ENCODE assay signal across 12 cellular contexts in genomic region chr4:2265113-2266110, GRCh38. TPM values are rescaled to one million over a fixed set of nuclear protein-coding genes. Genes with fewer than 3 reads are reported as not detected.
DNase-seq lines count a peak whose midpoint lies in the region; ATAC-seq and TF ChIP-seq lines count a peak whose summit lies in the region.
"Had no signal": no experiment of that assay in that cellular context is flagged by ENCODE, and none has a peak within 500 bp of the region (broad histone marks: within the 10 kb centered on the region; RNA-seq: fewer than 3 reads in every experiment).

No MANE protein-coding gene starts in this region.

- no peaks in the 10 kb centered on the region for H3K36me3 ChIP-seq in adrenal gland (replicated peaks in 1 of 2)

- no peaks in the 10 kb centered on the region for H3K9me3 ChIP-seq in adrenal gland (replicated peaks in 1 of 3)

- H3K4me1 ChIP-seq in adrenal gland (replicated peaks in 1 of 2), result peaks cover 25 to 36% of the 10 kb centered on the region in 2 donors

- DNase-seq in AG10803 (ENCODE audit: low read depth) (no peak), adrenal gland (peak in 2 of 7 donors; percentile 10 to 11), left ventricle myocardium superior (peak; percentile 34), retinal pigment epithelial cell (ENCODE audit: low read depth) (no peak), cerebellar nuclear complex (lab: John Stamatoyannopoulos, UW) (no peak), GOT3 (lab: John Stamatoyannopoulos, UW) (no peak), NCI-H2081 treated with DMSO at 0.1 percent for 48 hours (lab: John Stamatoyannopoulos, UW) (no peak), medulla oblongata (ENCODE audit: extremely low spot score) (no peak)
- DNase-seq: activated CD4-positive, CD25-positive, alpha-beta regulatory T cell; activated CD8-positive, alpha-beta memory T cell treated with anti-CD3 and anti-CD28 coated beads, Interleukin-2, amount 50 U/mL, for 4 hours; activated naive CD8-positive, alpha-beta T cell treated with anti-CD3 and anti-CD28 coated beads, Interleukin-2, amount 10 ng/mL, durations not matched to agents 7 days and 5 days; DMS153 had no signal

- H3K4me3 ChIP-seq in AG10803 (ENCODE audit: low read length) (no peak overlapping the region), adrenal gland (no peak overlapping the region), retinal pigment epithelial cell (ENCODE audit: low read length) (no peak overlapping the region)

- intact Hi-C loops in adrenal gland (cut with DNase I), result loop anchor here in 1 of 2 donors (5.0 kb wide), 1 partner anchor 142 kb away; no protein-coding TSS in a partner anchor
- intact Hi-C loops in left ventricle myocardium superior (cut with micrococcal nuclease), result no loop called here

- peak overlapping the region in 4 of 5 donors; percentile 54 to 76 (median 72) for H3K27ac ChIP-seq in adrenal gland

- 0 out of 2 replicates have a peak, but pooled peaks have one; percentile 13 for TF ChIP-seq CTCF in AG10803 (conservative IDR thresholded peaks at IDR 0.05; ENCODE audit: low read length)
- TF ChIP-seq CTCF in adrenal gland (IDR thresholded peaks at IDR 0.05), result no peak
- peak; percentile 7 for TF ChIP-seq CTCF in retinal pigment epithelial cell (conservative IDR thresholded peaks at IDR 0.05; ENCODE audit: low read depth, low read length)

- ATAC-seq in left ventricle myocardium superior, result no peak

- 85 to 88% (median 85%) methylated on average over 10 to 19 of the region's 19 CpGs for WGBS in adrenal gland, 4 donors

- H3K27me3 ChIP-seq in adrenal gland, result no peaks in the 10 kb centered on the region

- TF ChIP-seq POLR2A in adrenal gland (IDR thresholded peaks at IDR 0.05), result no peak

RNA-seq across cellular contexts. Expression of gene MXD4, which starts 3.5 kb away (rescaled TPM):
- total RNA-seq in adrenal gland (100 to 1,000 TPM in 4 of 8 donors, 10 to 100 TPM in 4; 49.2 to 133 (median 107) TPM), left ventricle myocardium superior (44.0 TPM)
- polyA plus RNA-seq in adrenal gland, result 100 to 1,000 TPM in 1 of 3 donors, 10 to 100 TPM in 2; 13.9 to 245 (median 61.6) TPM

RNA-seq across cellular contexts. Expression of gene HAUS3, which starts 23.5 kb away (rescaled TPM):
- total RNA-seq in adrenal gland, result 10 to 100 TPM in 5 of 8 donors, 1 to 10 TPM in 3; 8.3 to 15.8 (median 12.6) TPM
- 10 to 100 TPM; 12.8 to 19.1 (median 13.5) TPM for polyA plus RNA-seq in adrenal gland
- total RNA-seq in left ventricle myocardium superior, result 8.2 TPM

RNA-seq across cellular contexts. Expression of gene POLN, which starts 23.5 kb away (rescaled TPM):
- total RNA-seq in adrenal gland (1 to 10 TPM in 7 of 8 donors, under 1 TPM in 1; 0.69 to 5.7 (median 2.6) TPM), left ventricle myocardium superior (1.9 TPM)
- 10 to 100 TPM in 1 of 3 donors, 1 to 10 TPM in 2; 1.3 to 10.6 (median 6.3) TPM for polyA plus RNA-seq in adrenal gland

Comparison
In these comparisons a context has a peak if more than half of its experiments do, and no peak if none do; other contexts are left out.
1. CTCF ChIP-seq: peak in AG10803 (single experiment) and retinal pigment epithelial cell (single experiment); none in adrenal gland (0 of 6).